2 cellular contexts compared by ENCODE assay signal in genomic region chr5:75460532-75460931, GRCh38.
TF ChIP-seq lines count a peak whose summit lies in the region.

No MANE protein-coding gene starts in this region.

TF ChIP-seq in A549, 52 proteins besides CTCF, POLR2A, EP300 and RAD21:
- TF ChIP-seq GATA3 (IDR thresholded peaks at IDR 0.05; ENCODE audit: borderline replicate concordance) = no peak
- no peak for TF ChIP-seq RCOR1 (IDR thresholded peaks at IDR 0.05; ENCODE audit: low read depth, low read length)
- TF ChIP-seq E2F6 (IDR thresholded peaks at IDR 0.05; ENCODE audit: borderline replicate concordance, low read depth) = no peak
- TF ChIP-seq CHD4 (IDR thresholded peaks at IDR 0.05; ENCODE audit: borderline replicate concordance) = no peak
- TF ChIP-seq MAX (IDR thresholded peaks at IDR 0.05) = no peak
- TF ChIP-seq CEBPB (IDR thresholded peaks at IDR 0.05) = no peak
TF ChIP-seq in A549: peak in this region for 0.

TF ChIP-seq in GM12878, 131 proteins besides CTCF, POLR2A, EP300 and RAD21:
- TF ChIP-seq CUX1 (IDR thresholded peaks at IDR 0.05; ENCODE audit: insufficient replicate concordance, low read depth, low read length) (no peak), IRF4 (IDR thresholded peaks at IDR 0.05; ENCODE audit: low read depth, low read length) (no peak), ZBTB33 (IDR thresholded peaks at IDR 0.05) (no peak), SMAD5 (IDR thresholded peaks at IDR 0.05; ENCODE audit: low read depth) (no peak), NR2C2 (IDR thresholded peaks at IDR 0.05; ENCODE audit: borderline replicate concordance, control insufficient read depth, insufficient read length, low read depth) (no peak), NR2C1 (IDR thresholded peaks at IDR 0.05) (no peak), MAX (IDR thresholded peaks at IDR 0.05; ENCODE audit: low read depth, low read length) (no peak)
